15 cellular contexts compared by ENCODE assay signal in the genomic region with DNA sequence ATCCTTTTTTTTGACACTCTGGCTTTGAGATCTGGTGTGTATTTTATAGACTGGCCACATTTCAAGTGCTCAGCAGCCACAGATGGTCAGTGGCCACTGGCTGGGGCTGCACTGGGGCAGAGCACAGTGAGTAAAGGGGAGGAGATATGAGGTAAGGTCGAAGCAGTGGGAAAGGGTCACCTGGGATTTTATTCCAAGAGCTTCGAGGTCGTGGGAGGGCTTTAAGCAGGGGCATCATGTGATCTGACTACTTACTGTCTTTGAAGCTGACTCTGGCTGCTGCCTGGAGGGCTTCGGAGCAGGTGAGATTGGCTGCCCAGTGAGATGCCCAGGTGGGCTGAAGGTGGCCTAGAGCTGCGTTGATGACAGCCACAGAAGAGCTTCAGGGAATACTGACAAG. TPM values are rescaled to one million over a fixed set of nuclear protein-coding genes. Genes with fewer than 3 reads are reported as not detected.
"Had no signal": no experiment of that assay in that cellular context is flagged by ENCODE, and none has a peak within 500 bp of the region (broad histone marks: within the 10 kb centered on the region; RNA-seq: fewer than 3 reads in every experiment).

No MANE protein-coding gene starts in this region.

- H3K36me3 ChIP-seq: breast epithelium, tibial nerve had no signal

- DNase-seq: activated CD4-positive, alpha-beta memory T cell treated with anti-CD3 and anti-CD28 coated beads for 36 hours; activated gamma-delta T cell; activated naive CD8-positive, alpha-beta T cell treated with anti-CD3 and anti-CD28 coated beads for 36 hours; activated T-cell treated with anti-CD3 and anti-CD28 coated beads, Interleukin-2, amount 50 U/mL, for 48 hours; anterior cingulate cortex; dorsolateral prefrontal cortex; stimulated activated CD4-positive, alpha-beta T cell treated with anti-CD3 and anti-CD28 coated beads, Interleukin-4, amount 100 ng/mL, for 4 hours had no signal

- H3K9me3 ChIP-seq: breast epithelium, tibial nerve had no signal

- H3K4me3 Mint-ChIP-seq: activated CD4-positive, alpha-beta memory T cell treated with anti-CD3 and anti-CD28 coated beads for 36 hours; activated naive CD8-positive, alpha-beta T cell treated with anti-CD3 and anti-CD28 coated beads for 36 hours had no signal

- H3K4me2 ChIP-seq: hepatocyte had no signal

- H3K36me3 Mint-ChIP-seq: activated CD4-positive, alpha-beta memory T cell treated with anti-CD3 and anti-CD28 coated beads for 36 hours; activated naive CD8-positive, alpha-beta T cell treated with anti-CD3 and anti-CD28 coated beads for 36 hours had no signal

- H3K79me2 ChIP-seq: hepatocyte, parathyroid adenoma had no signal

- H2AFZ ChIP-seq: hepatocyte, parathyroid adenoma had no signal

- H3K27me3 ChIP-seq: breast epithelium, dorsolateral prefrontal cortex, hepatocyte, tibial nerve had no signal

- H3K4me3 ChIP-seq: breast epithelium, dorsolateral prefrontal cortex, hepatocyte, tibial nerve had no signal

- H3K27ac ChIP-seq: breast epithelium, dorsolateral prefrontal cortex, hepatocyte, parathyroid adenoma, tibial nerve had no signal

- H3K9me3 Mint-ChIP-seq: activated CD4-positive, alpha-beta memory T cell treated with anti-CD3 and anti-CD28 coated beads for 36 hours; activated naive CD8-positive, alpha-beta T cell treated with anti-CD3 and anti-CD28 coated beads for 36 hours had no signal

- H3K4me1 ChIP-seq: breast epithelium, parathyroid adenoma had no signal

- H3K27ac Mint-ChIP-seq: activated CD4-positive, alpha-beta memory T cell treated with anti-CD3 and anti-CD28 coated beads for 36 hours; activated naive CD8-positive, alpha-beta T cell treated with anti-CD3 and anti-CD28 coated beads for 36 hours had no signal

- H3K27me3 Mint-ChIP-seq: activated naive CD8-positive, alpha-beta T cell treated with anti-CD3 and anti-CD28 coated beads for 36 hours had no signal

- H3K9ac ChIP-seq: parathyroid adenoma had no signal

RNA-seq across cellular contexts. Expression of a gene that starts 6.7 kb away (rescaled TPM):
- total RNA-seq: hepatocyte, kidney epithelial cell, mesenteric fat pad, renal cortical epithelial cell had no signal
- polyA plus RNA-seq: hepatocyte, liver had no signal
